ENCODE assay signal across 20 cellular contexts in genomic region chr2:191854385-191855372, GRCh38. TPM values are rescaled to one million over a fixed set of nuclear protein-coding genes. Genes with fewer than 3 reads are reported as not detected.
DNase-seq lines count a peak whose midpoint lies in the region; ATAC-seq and TF ChIP-seq lines count a peak whose summit lies in the region.
"Had no signal": no experiment of that assay in that cellular context is flagged by ENCODE, and none has a peak within 500 bp of the region (broad histone marks: within the 10 kb centered on the region; RNA-seq: fewer than 3 reads in every experiment).

No MANE protein-coding gene starts in this region.

- CTCF ChIA-PET in mammary epithelial cell (lab: Charles Lee; ENCODE audit: low non-redundant PET) = no interaction called here

- in situ Hi-C loops in mammary epithelial cell (cut with MboI; ENCODE audit: low sequenced_read_pairs in 2 of 2) = no loop called here

- H3K79me2 ChIP-seq in mammary epithelial cell (ENCODE audit: insufficient read depth, low read length) (no peaks in the 10 kb centered on the region), GM23338 (replicated peaks; ENCODE audit: insufficient read depth) (no peaks in the 10 kb centered on the region)

- peaks cover 14% of the 10 kb centered on the region for H3K4me1 Mint-ChIP-seq in GM23338
- H3K4me1 Mint-ChIP-seq: brain; stimulated activated naive B cell treated with anti-CD40 and anti-IgM and Interleukin-4, amounts not matched to agents 10 μg/mL and 1 μg/mL and 100 μg/mL, for 72 hours; T-helper 17 cell had no signal

- H3K4me1 ChIP-seq in mammary epithelial cell (ENCODE audit: insufficient read depth, low read length) (peaks cover 23% of the 10 kb centered on the region), left lung (peaks cover 0 to 12% of the 10 kb centered on the region in 2 donors), skeletal muscle satellite cell (ENCODE audit: control insufficient read depth, insufficient read depth, low read length) (peaks cover 25% of the 10 kb centered on the region), GM23338 (ENCODE audit: insufficient read depth) (peaks cover 20% of the 10 kb centered on the region)
- H3K4me1 ChIP-seq: uterus had no signal

- intact Hi-C loops in mammary epithelial cell (cut with micrococcal nuclease) (loop anchor here (1.0 kb wide), 1 partner anchor 7 kb away; the partner anchor contains the start of gene CAVIN2), left lung (cut with DNase I) (no loop called here)

- H3F3A ChIP-seq in GM23338 (replicated peaks; ENCODE audit: low read depth) = no peaks in the 10 kb centered on the region

- no peak for TF ChIP-seq CTCF in mammary epithelial cell (conservative IDR thresholded peaks at IDR 0.05 in 1 of 2, IDR thresholded peaks at IDR 0.05 in 1 of 2; ENCODE audit: extremely low read depth in 1 of 2, insufficient read depth in 1 of 2, low read depth in 1 of 2, low read length in 2 of 2)
- no peak for TF ChIP-seq CTCF in left lung (IDR thresholded peaks at IDR 0.05)
- TF ChIP-seq CTCF in GM23338 (conservative IDR thresholded peaks at IDR 0.05; ENCODE audit: low read depth in 2 of 2) = no peak

- H4K20me1 ChIP-seq in mammary epithelial cell (ENCODE audit: insufficient read depth, low read length) = no peaks in the 10 kb centered on the region
- no peaks in the 10 kb centered on the region for H4K20me1 ChIP-seq in GM23338 (replicated peaks; ENCODE audit: insufficient read depth)

- H3K4me3 ChIP-seq in mammary epithelial cell (replicated peaks in 1 of 3; ENCODE audit: insufficient read depth in 1 of 3, low read depth in 2 of 3, low read length in 3 of 3) (no peak overlapping the region), left lung (no peak overlapping the region), skeletal muscle satellite cell (ENCODE audit: low read length) (no peak overlapping the region), GM23338 (no peak overlapping the region)
- H3K4me3 ChIP-seq: PC-9, uterus had no signal

- no peak overlapping the region for H3K9ac ChIP-seq in mammary epithelial cell (ENCODE audit: insufficient read depth, low read length)
- no peak overlapping the region for H3K9ac ChIP-seq in skeletal muscle satellite cell (ENCODE audit: low read depth, low read length)
- H3K9ac ChIP-seq: KMS-11 had no signal

- no peaks in the 10 kb centered on the region for H3K27me3 ChIP-seq in mammary epithelial cell (ENCODE audit: insufficient read depth, low read length)
- no peaks in the 10 kb centered on the region for H3K27me3 ChIP-seq in left lung
- no peaks in the 10 kb centered on the region for H3K27me3 ChIP-seq in skeletal muscle satellite cell (ENCODE audit: control insufficient read depth, insufficient read depth, low read length)
- no peaks in the 10 kb centered on the region for H3K27me3 ChIP-seq in GM23338 (ENCODE audit: insufficient read depth)
- H3K27me3 ChIP-seq: uterus had no signal

- dilution Hi-C loops in mammary epithelial cell (cut with HindIII; ENCODE audit: low sequenced_read_pairs) = no loop called here

- ATAC-seq in left lung (peak; percentile 14), GM19452 (IDR thresholded peaks at IDR 0.05; ENCODE audit: unreplicated experiment) (no peak), GM23338 (no peak)
- ATAC-seq: stimulated activated naive B cell treated with anti-CD40 and anti-IgM and Interleukin-4, amounts not matched to agents 10 μg/mL and 1 μg/mL and 100 μg/mL, for 72 hours; T-helper 17 cell had no signal

- H3K27me3 Mint-ChIP-seq in GM23338 (ENCODE audit: insufficient read depth, low read depth, poor library complexity) = peaks cover 3% of the 10 kb centered on the region
- H3K27me3 Mint-ChIP-seq: stimulated activated naive B cell treated with anti-CD40 and anti-IgM and Interleukin-4, amounts not matched to agents 10 μg/mL and 1 μg/mL and 100 μg/mL, for 72 hours had no signal

- 54% methylated on average over 6 of the region's 6 CpGs for WGBS in mammary epithelial cell (ENCODE audit: low coverage, missing lambda C conversion rate)

- no peaks in the 10 kb centered on the region for H3K9me3 Mint-ChIP-seq in GM23338
- H3K9me3 Mint-ChIP-seq: brain; stimulated activated naive B cell treated with anti-CD40 and anti-IgM and Interleukin-4, amounts not matched to agents 10 μg/mL and 1 μg/mL and 100 μg/mL, for 72 hours had no signal

- DNase-seq in M059J (ENCODE audit: low read depth) = peak; percentile 56
- DNase-seq in mammary epithelial cell = no peak
- DNase-seq in left lung = no peak
- DNase-seq in globus pallidus (ENCODE audit: low spot score) = no peak
- no peak for DNase-seq in SHP77 treated with DMSO at 0.1 percent for 48 hours (lab: John Stamatoyannopoulos, UW)
- no peak for DNase-seq in GM23338 (ENCODE audit: low spot score)
- DNase-seq: C1 segment of cervical spinal cord; effector CD4-positive, alpha-beta T cell; NCI-H1694 treated with DMSO at 0.1 percent for 48 hours; NCI-H524; nucleus accumbens; small intestine; stimulated activated naive B cell treated with anti-CD40 and anti-IgM and Interleukin-4, amounts not matched to agents 10 μg/mL and 1 μg/mL and 100 μg/mL, for 72 hours; T-helper 17 cell; uterus had no signal

- no peak overlapping the region for H3K27ac Mint-ChIP-seq in GM23338
- H3K27ac Mint-ChIP-seq: brain; stimulated activated naive B cell treated with anti-CD40 and anti-IgM and Interleukin-4, amounts not matched to agents 10 μg/mL and 1 μg/mL and 100 μg/mL, for 72 hours; T-helper 17 cell had no signal

- no peaks in the 10 kb centered on the region for H3K36me3 Mint-ChIP-seq in GM23338 (ENCODE audit: low read depth)
- H3K36me3 Mint-ChIP-seq: brain; stimulated activated naive B cell treated with anti-CD40 and anti-IgM and Interleukin-4, amounts not matched to agents 10 μg/mL and 1 μg/mL and 100 μg/mL, for 72 hours had no signal

- H3K27ac ChIP-seq in mammary epithelial cell (ENCODE audit: insufficient read depth, low read depth, low read length) (no peak overlapping the region), left lung (peak overlapping the region in 1 of 2 donors; percentile 6), GM23338 (ENCODE audit: low read depth) (no peak overlapping the region)
- H3K27ac ChIP-seq: KMS-11, PC-9 had no signal

- H2AFZ ChIP-seq in mammary epithelial cell (ENCODE audit: low read depth, low read length) = peak overlapping the region; percentile 21
- no peak overlapping the region for H2AFZ ChIP-seq in GM23338
- H2AFZ ChIP-seq: PC-9 had no signal

- H3K36me3 ChIP-seq in mammary epithelial cell (ENCODE audit: insufficient read depth, low read length) = no peaks in the 10 kb centered on the region
- no peaks in the 10 kb centered on the region for H3K36me3 ChIP-seq in left lung
- no peaks in the 10 kb centered on the region for H3K36me3 ChIP-seq in skeletal muscle satellite cell (ENCODE audit: insufficient read depth, low read length)
- no peaks in the 10 kb centered on the region for H3K36me3 ChIP-seq in GM23338 (ENCODE audit: insufficient read depth)
- H3K36me3 ChIP-seq: uterus had no signal

- BruUV-seq in mammary epithelial cell (replicated peaks; lab: Mats Ljungman, UMichigan) = no TSS peak

- peak overlapping the region; percentile 30 for H3K4me2 ChIP-seq in mammary epithelial cell (ENCODE audit: insufficient read depth, low read depth, low read length)
- H3K4me2 ChIP-seq in skeletal muscle satellite cell (ENCODE audit: low read length) = peak overlapping the region; percentile 30
- H3K4me2 ChIP-seq in GM23338 = no peak overlapping the region
- H3K4me2 ChIP-seq: KMS-11, PC-9 had no signal

- no peaks in the 10 kb centered on the region for H3K9me2 ChIP-seq in GM23338 (ENCODE audit: insufficient read depth)

- H3K4me3 Mint-ChIP-seq in GM23338 = no peak overlapping the region
- H3K4me3 Mint-ChIP-seq: brain; stimulated activated naive B cell treated with anti-CD40 and anti-IgM and Interleukin-4, amounts not matched to agents 10 μg/mL and 1 μg/mL and 100 μg/mL, for 72 hours; T-helper 17 cell had no signal

- no peaks in the 10 kb centered on the region for H3K9me3 ChIP-seq in mammary epithelial cell (replicated peaks; ENCODE audit: insufficient read depth, low read length)
- H3K9me3 ChIP-seq in left lung = no peaks in the 10 kb centered on the region
- H3K9me3 ChIP-seq in skeletal muscle satellite cell (replicated peaks; ENCODE audit: low read length) = no peaks in the 10 kb centered on the region
- H3K9me3 ChIP-seq: uterus had no signal

TF ChIP-seq in GM23338, 12 proteins besides CTCF, POLR2A, EP300 and RAD21 (continues in another document):
- TF ChIP-seq ZNF114 (CRISPR knock-in tag; IDR thresholded peaks at IDR 0.05) = no peak
- TF ChIP-seq ETS1 (IDR thresholded peaks at IDR 0.05) = no peak
- no peak for TF ChIP-seq CREB1 (CRISPR knock-in tag; IDR thresholded peaks at IDR 0.05; ENCODE audit: low read depth)
- no peak for TF ChIP-seq EZH2phosphoT487 (IDR thresholded peaks at IDR 0.05; ENCODE audit: unreplicated experiment)
- TF ChIP-seq EZH2 (IDR thresholded peaks at IDR 0.05; ENCODE audit: low read depth, unreplicated experiment) = no peak

RNA-seq across cellular contexts. Expression of gene CAVIN2, which starts 7.8 kb away (rescaled TPM):
- 0.64 TPM in 1 of 2 replicates, not detected in the other for total RNA-seq in M059J (2014; rRNA removed; shearing (Covaris generic))
- total RNA-seq in mammary epithelial cell = 10 to 100 TPM in 1 of 2 donors, 1 to 10 TPM in 1; 9.4 to 10.2 TPM
- 20.7 TPM for polyA plus RNA-seq in mammary epithelial cell
- polyA minus RNA-seq in mammary epithelial cell = 16.0 TPM
- total RNA-seq in left lung = 10 to 100 TPM; 73.6 to 76.9 TPM
- total RNA-seq in skeletal muscle satellite cell (2012; rRNA removed) = 19.8 and 32.8 TPM in 2 replicates
- 0.07 TPM in 1 of 2 replicates, not detected in the other for total RNA-seq in GM23338 (2014; rRNA removed; shearing (Covaris generic))
- 0.15 TPM in 1 of 2 replicates, not detected in the other for polyA plus RNA-seq in GM23338 (2016; fragmentation: Nextera tagmentation; extraction: Ambion mirVana)
